28 cellular contexts compared by ENCODE assay signal in the genomic region with DNA sequence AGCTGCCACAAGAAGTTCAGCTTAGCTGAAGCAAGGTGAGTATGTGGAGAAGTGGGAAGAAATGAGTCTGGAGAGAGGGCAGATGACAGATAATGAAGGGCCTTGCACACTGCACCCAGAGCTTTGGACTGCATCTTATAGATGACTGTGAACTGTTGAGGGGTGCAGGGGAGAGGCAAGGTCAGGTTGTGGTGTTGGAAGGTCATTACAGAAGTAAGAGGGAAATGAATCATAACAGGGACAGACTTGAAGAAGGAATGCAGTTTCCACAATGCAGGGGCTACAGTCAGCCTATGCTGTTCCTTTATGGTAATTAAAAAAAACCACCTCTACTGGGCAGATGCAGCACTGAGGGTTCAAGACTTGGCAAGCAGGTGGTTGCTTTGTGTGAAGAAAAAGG. TPM values are rescaled to one million over a fixed set of nuclear protein-coding genes. Genes with fewer than 3 reads are reported as not detected.
DNase-seq lines count a peak whose midpoint lies in the region; ATAC-seq and TF ChIP-seq lines count a peak whose summit lies in the region.
"Had no signal": no experiment of that assay in that cellular context is flagged by ENCODE, and none has a peak within 500 bp of the region (broad histone marks: within the 10 kb centered on the region; RNA-seq: fewer than 3 reads in every experiment).

No MANE protein-coding gene starts in this region.

- H3K9me3 Mint-ChIP-seq in CD8-positive, alpha-beta T cell = no peaks in the 10 kb centered on the region
- H3K9me3 Mint-ChIP-seq: activated T-helper 2 cell treated with anti-CD3 and anti-CD28 coated beads, Interferon-gamma antibody, Interleukin-2, Interleukin-4, amounts not matched to agents 10 μg/mL and 5 μg/mL and 100 μg/mL, durations not matched to agents 14 hours and 24 hours and 36 hours; T-helper 1 cell treated with Interleukin-12 subunit alpha and Interleukin-12 subunit beta and Interleukin-4 antibody, amounts not matched to agents 30 μg/mL and 1 μg/mL, for 36 hours had no signal

- H3K79me1 ChIP-seq in IMR-90 (ENCODE audit: low read depth in 1 of 2, low read length in 2 of 2) (peaks cover 3 to 5% of the 10 kb centered on the region in 2 experiments; a peak in 1 of 4 replicates), mesenchymal stem cell (replicated peaks; ENCODE audit: low read length, poor library complexity, severe bottlenecking) (peaks cover 10% of the 10 kb centered on the region)

- H3K14ac ChIP-seq in IMR-90 (replicated peaks; ENCODE audit: low read depth, low read length) (peak overlapping the region; percentile 74; the same call in 1 of the 2 replicates), mesenchymal stem cell (ENCODE audit: low read length in 2 of 2) (no peak overlapping the region)

- peak overlapping the region; percentile 73 for H2AK9ac ChIP-seq in IMR-90 (replicated peaks; ENCODE audit: low read depth, low read length, poor library complexity)

- H3K23ac ChIP-seq in IMR-90 (ENCODE audit: low read depth, low read length) (no peak overlapping the region), mesenchymal stem cell (ENCODE audit: low read length in 2 of 2) (no peak overlapping the region)

- no peaks in the 10 kb centered on the region for H3K36me3 Mint-ChIP-seq in CD8-positive, alpha-beta T cell
- H3K36me3 Mint-ChIP-seq: activated CD8-positive, alpha-beta memory T cell treated with anti-CD3 and anti-CD28 coated beads, Interleukin-2, amount 10 ng/mL, durations not matched to agents 7 days and 5 days; activated naive CD8-positive, alpha-beta T cell had no signal

- peaks cover 20% of the 10 kb centered on the region for H3K9me1 ChIP-seq in IMR-90 (ENCODE audit: insufficient read depth, low read length)

- H4K5ac ChIP-seq in IMR-90 (ENCODE audit: low read depth, low read length) = no peak overlapping the region

- no peak overlapping the region for H3K4me3 Mint-ChIP-seq in CD8-positive, alpha-beta T cell
- H3K4me3 Mint-ChIP-seq: activated CD8-positive, alpha-beta memory T cell treated with anti-CD3 and anti-CD28 coated beads, Interleukin-2, amount 10 ng/mL, durations not matched to agents 7 days and 5 days; activated naive CD8-positive, alpha-beta T cell; T-helper 1 cell treated with Interleukin-12 subunit alpha and Interleukin-12 subunit beta and Interleukin-4 antibody, amounts not matched to agents 30 μg/mL and 1 μg/mL, for 36 hours had no signal

- in situ Hi-C loops in ACHN (cut with HindIII; ENCODE audit: low pct_ligation_motif_present, low pct_unique_long_range_greater_than_20kb, low sequenced_read_pairs) (no loop called here), IMR-90 (cut with MboI; ENCODE audit: low sequenced_read_pairs) (no loop called here), astrocyte of the spinal cord (cut with HindIII; ENCODE audit: low sequenced_read_pairs) (no loop called here)

- H2BK120ac ChIP-seq in IMR-90 (ENCODE audit: low read depth, low read length) (peak overlapping the region; percentile 61), mesenchymal stem cell (ENCODE audit: low read depth, low read length) (no peak overlapping the region)

- no peak overlapping the region for H3K27ac Mint-ChIP-seq in CD8-positive, alpha-beta T cell
- H3K27ac Mint-ChIP-seq: activated CD8-positive, alpha-beta memory T cell treated with anti-CD3 and anti-CD28 coated beads, Interleukin-2, amount 10 ng/mL, durations not matched to agents 7 days and 5 days; activated naive CD8-positive, alpha-beta T cell; activated T-helper 2 cell treated with anti-CD3 and anti-CD28 coated beads, Interferon-gamma antibody, Interleukin-2, Interleukin-4, amounts not matched to agents 10 μg/mL and 5 μg/mL and 100 μg/mL, durations not matched to agents 14 hours and 24 hours and 36 hours; T-helper 1 cell treated with Interleukin-12 subunit alpha and Interleukin-12 subunit beta and Interleukin-4 antibody, amounts not matched to agents 30 μg/mL and 1 μg/mL, for 36 hours had no signal

- TF ChIP-seq POLR2A in IMR-90 (IDR thresholded peaks at IDR 0.05; ENCODE audit: low read depth, low read length) = no peak
- TF ChIP-seq POLR2A in right lobe of liver (IDR thresholded peaks at IDR 0.05) = no peak

- peaks cover 16% of the 10 kb centered on the region for H3K4me1 ChIP-seq in IMR-90 (ENCODE audit: control insufficient read depth, insufficient read depth, low read length)
- H3K4me1 ChIP-seq in mesenchymal stem cell (ENCODE audit: control insufficient read depth, insufficient read depth, low read depth, low read length) = peaks cover 28% of the 10 kb centered on the region
- peaks cover 0 to 6% (median 0%) of the 10 kb centered on the region in 4 donors for H3K4me1 ChIP-seq in right lobe of liver
- H3K4me1 ChIP-seq in CD8-positive, alpha-beta T cell (ENCODE audit: insufficient read depth, low read length) = peaks cover 11% of the 10 kb centered on the region

- no TSS peak for BruUV-seq in IMR-90 (replicated peaks; lab: Mats Ljungman, UMichigan)

- CTCF ChIA-PET in IMR-90 (lab: Yijun Ruan, JAX) = interaction anchor here (0.5 kb wide), 1 partner anchor 275 kb away, joined by 3 read pairs; no protein-coding TSS in a partner anchor
- CTCF ChIA-PET in CD8-positive, alpha-beta T cell (lab: Charles Lee) = no interaction called here

- no peak overlapping the region for H3K27ac ChIP-seq in IMR-90 (ENCODE audit: insufficient read depth, low read length)
- peak overlapping the region; percentile 10 for H3K27ac ChIP-seq in mesenchymal stem cell (ENCODE audit: low read length, poor library complexity, severe bottlenecking)
- H3K27ac ChIP-seq in right lobe of liver = no peak overlapping the region
- H3K27ac ChIP-seq in CD8-positive, alpha-beta T cell (ENCODE audit: low read depth, low read length) = no peak overlapping the region
- H3K27ac ChIP-seq: C4-2B, gastroesophageal sphincter, KMS-11, PC-9, spleen, thyroid gland had no signal

- H3K4ac ChIP-seq in IMR-90 (ENCODE audit: low read depth, low read length) (peak overlapping the region; percentile 59), mesenchymal stem cell (ENCODE audit: low read depth in 1 of 2, low read length in 2 of 2) (no peak overlapping the region)

- H3K27me3 Mint-ChIP-seq in CD8-positive, alpha-beta T cell (ENCODE audit: low read depth) = peaks cover 54% of the 10 kb centered on the region

- H3K36me3 ChIP-seq in IMR-90 (ENCODE audit: control insufficient read depth, insufficient read depth, low read length) (no peaks in the 10 kb centered on the region), mesenchymal stem cell (ENCODE audit: control insufficient read depth in 1 of 2, insufficient read depth in 2 of 2, low read depth in 1 of 2, low read length in 2 of 2) (no peaks in the 10 kb centered on the region), right lobe of liver (no peaks in the 10 kb centered on the region)
- H3K36me3 ChIP-seq in CD8-positive, alpha-beta T cell (ENCODE audit: insufficient read depth, low read length) = no peaks in the 10 kb centered on the region
- H3K36me3 ChIP-seq: gastroesophageal sphincter, spleen, thyroid gland had no signal

- H3K18ac ChIP-seq in IMR-90 (ENCODE audit: low read depth, low read length) = no peak overlapping the region; the same call in 1 of the 2 replicates
- no peak overlapping the region for H3K18ac ChIP-seq in mesenchymal stem cell (ENCODE audit: low read depth in 1 of 2, low read length in 2 of 2)

- TF ChIP-seq CTCF in IMR-90 (conservative IDR thresholded peaks at IDR 0.05; ENCODE audit: low read depth, low read length) = no peak
- TF ChIP-seq CTCF in astrocyte of the spinal cord (IDR thresholded peaks at IDR 0.05; ENCODE audit: low read depth, low read length) = no peak
- no peak for TF ChIP-seq CTCF in right lobe of liver (IDR thresholded peaks at IDR 0.05)
- no peak for TF ChIP-seq CTCF in CD8-positive, alpha-beta T cell (IDR thresholded peaks at IDR 0.05)

- ATAC-seq in IMR-90 (ENCODE audit: low read depth) (no peak), right lobe of liver (no peak)
- no peak for ATAC-seq in CD8-positive, alpha-beta T cell
- ATAC-seq: activated CD8-positive, alpha-beta memory T cell treated with anti-CD3 and anti-CD28 coated beads, Interleukin-2, amount 10 ng/mL, durations not matched to agents 7 days and 5 days; gastroesophageal sphincter; HCT116 had no signal

- H2AK5ac ChIP-seq in IMR-90 (ENCODE audit: low read depth, low read length) = peak overlapping the region; percentile 72; the same call in 1 of the 2 replicates
- no peak overlapping the region for H2AK5ac ChIP-seq in mesenchymal stem cell (ENCODE audit: low read length, severe bottlenecking)

- no peak overlapping the region for H3K9ac ChIP-seq in IMR-90 (ENCODE audit: low read depth, low read length)
- H3K9ac ChIP-seq in mesenchymal stem cell (ENCODE audit: low read length) = no peak overlapping the region
- H3K9ac ChIP-seq: KMS-11 had no signal

- no peak overlapping the region for H3K56ac ChIP-seq in IMR-90 (ENCODE audit: extremely low read depth, insufficient read depth, low read length)

- peak overlapping the region; percentile 12; the same call in 1 of the 3 replicates for H2BK15ac ChIP-seq in IMR-90 (ENCODE audit: low read depth, low read length)
- H2BK15ac ChIP-seq in mesenchymal stem cell (ENCODE audit: low read depth, poor library complexity, severe bottlenecking) = no peak overlapping the region

- POLR2A ChIA-PET in IMR-90 (lab: Charles Lee; ENCODE audit: unreplicated experiment) = no interaction called here
- POLR2A ChIA-PET in CD8-positive, alpha-beta T cell (lab: Charles Lee) = no interaction called here

- H2BK5ac ChIP-seq in IMR-90 (ENCODE audit: low read depth, low read length, poor library complexity, severe bottlenecking) = no peak overlapping the region
- no peak overlapping the region for H2BK5ac ChIP-seq in mesenchymal stem cell (ENCODE audit: low read depth, low read length, poor library complexity, severe bottlenecking)

- TF ChIP-seq RAD21 in IMR-90 (IDR thresholded peaks at IDR 0.05; ENCODE audit: low read length) = no peak

- intact Hi-C loops in IMR-90 (cut with micrococcal nuclease) = loop anchor here (5.0 kb wide), 1 partner anchor 48 kb away; no protein-coding TSS in a partner anchor
- intact Hi-C loops in right lobe of liver (cut with DNase I) = no loop called here
- intact Hi-C loops in CD8-positive, alpha-beta T cell (cut with DNase I, micrococcal nuclease) = no loop called here

- H3K4me2 ChIP-seq in IMR-90 (ENCODE audit: low read depth, low read length) = no peak overlapping the region
- H3K4me2 ChIP-seq in mesenchymal stem cell (ENCODE audit: low read length, poor library complexity, severe bottlenecking) = no peak overlapping the region
- H3K4me2 ChIP-seq: KMS-11, PC-9 had no signal

- H2BK20ac ChIP-seq in IMR-90 (ENCODE audit: low read depth, low read length) = peak overlapping the region; percentile 13; the same call in 1 of the 2 replicates

- DNase-seq in ACHN (peak; percentile 45), IMR-90 (peak; percentile 75), astrocyte of the spinal cord (ENCODE audit: low read depth, low spot score) (peak; percentile 62), mesenchymal stem cell (peak; percentile 56), AG08395 (ENCODE audit: low spot score) (no peak), right lobe of liver (no peak), HK-2 (ENCODE audit: unreplicated experiment) (no peak)
- no peak for DNase-seq in CD8-positive, alpha-beta T cell
- DNase-seq: activated CD4-positive, alpha-beta T cell treated with anti-CD3 and anti-CD28 coated beads for 48 hours; activated CD8-positive, alpha-beta memory T cell treated with anti-CD3 and anti-CD28 coated beads, Interleukin-2, amount 10 ng/mL, durations not matched to agents 7 days and 5 days; effector CD8-positive, alpha-beta T cell; kidney; NCI-H1105; NCI-H2081 treated with DMSO at 0.1 percent for 48 hours; NCI-H510A treated with DMSO at 0.1 percent for 48 hours; PC-9; spleen; stimulated activated CD4-positive, alpha-beta T cell treated with anti-CD3 and anti-CD28 coated beads, Interleukin-4, amount 100 ng/mL, for 24 hours; stimulated activated naive CD4-positive, alpha-beta T cell treated with Interleukin-2 at 50 U/mL for 16 hours; thyroid gland had no signal

- dilution Hi-C loops in IMR-90 (cut with HindIII; ENCODE audit: low sequenced_read_pairs, unreplicated experiment) = no loop called here

- H2AFZ ChIP-seq in IMR-90 (replicated peaks; ENCODE audit: low read length, poor library complexity) = no peak overlapping the region
- no peak overlapping the region for H2AFZ ChIP-seq in mesenchymal stem cell (ENCODE audit: low read depth, low read length)
- H2AFZ ChIP-seq: PC-9 had no signal

- H3K4me1 Mint-ChIP-seq in CD8-positive, alpha-beta T cell (ENCODE audit: low read depth) = peaks cover 12% of the 10 kb centered on the region

- H4K91ac ChIP-seq in IMR-90 (ENCODE audit: insufficient read depth, low read depth, low read length) (no peak overlapping the region), mesenchymal stem cell (ENCODE audit: low read length) (no peak overlapping the region)

- H4K8ac ChIP-seq in IMR-90 (ENCODE audit: low read depth in 2 of 2, low read length in 2 of 2) (no peak overlapping the region), mesenchymal stem cell (ENCODE audit: low read length) (no peak overlapping the region)

- H2BK12ac ChIP-seq in mesenchymal stem cell (ENCODE audit: low read length in 2 of 2) = peak overlapping the region in 1 of 2 experiments; percentile 10

- H3K9me3 ChIP-seq in IMR-90 (ENCODE audit: control insufficient read depth, insufficient read depth, low read length) (no peaks in the 10 kb centered on the region), mesenchymal stem cell (ENCODE audit: control insufficient read depth, low read length) (no peaks in the 10 kb centered on the region), right lobe of liver (no peaks in the 10 kb centered on the region)
- H3K9me3 ChIP-seq in CD8-positive, alpha-beta T cell (ENCODE audit: low read length) = no peaks in the 10 kb centered on the region
- H3K9me3 ChIP-seq: gastroesophageal sphincter, spleen, thyroid gland had no signal

- H3K4me3 ChIP-seq in IMR-90 (ENCODE audit: insufficient read depth, low read depth, low read length) (no peak overlapping the region), astrocyte of the spinal cord (ENCODE audit: low read depth, low read length) (no peak overlapping the region), mesenchymal stem cell (ENCODE audit: insufficient read depth in 1 of 2, low read depth in 1 of 2, low read length in 2 of 2) (no peak overlapping the region), right lobe of liver (no peak overlapping the region)
- no peak overlapping the region for H3K4me3 ChIP-seq in CD8-positive, alpha-beta T cell (ENCODE audit: low read depth, low read length)
- H3K4me3 ChIP-seq: gastroesophageal sphincter, lung, PC-9, spleen, thyroid gland had no signal

- H4K20me1 ChIP-seq in IMR-90 (ENCODE audit: insufficient read depth, low read length) = no peaks in the 10 kb centered on the region

- H3K27me3 ChIP-seq in IMR-90 (ENCODE audit: control insufficient read depth, insufficient read depth, low read length) (no peaks in the 10 kb centered on the region), mesenchymal stem cell (ENCODE audit: control insufficient read depth in 1 of 2, insufficient read depth in 1 of 2, low read length in 2 of 2) (peaks cover 0 to 3% of the 10 kb centered on the region in 2 experiments), right lobe of liver (no peaks in the 10 kb centered on the region)
- H3K27me3 ChIP-seq in CD8-positive, alpha-beta T cell (ENCODE audit: insufficient read depth, low read length) = no peaks in the 10 kb centered on the region
- H3K27me3 ChIP-seq: gastroesophageal sphincter, thyroid gland had no signal

RNA-seq across cellular contexts. Expression of gene IGFBP7, which starts 4.8 kb away (rescaled TPM):
- total RNA-seq in IMR-90 (2012; rRNA removed) (33.2 and 34.2 TPM in 2 replicates), right lobe of liver (100 to 1,000 TPM in 5 of 6 experiments, 10 to 100 TPM in 1; 46.2 to 347 (median 163) TPM)
- 267 and 338 TPM in 2 replicates for polyA plus RNA-seq in IMR-90 (2012; rRNA removed)
- 354 and 595 TPM in 2 replicates for polyA plus RNA-seq in IMR-90 (2012; cell fraction: cytosol; rRNA removed)
- polyA plus RNA-seq in IMR-90 (2012; cell fraction: nucleus; rRNA removed; ENCODE audit: low replicate concordance) = 197 and 320 TPM in 2 replicates
- polyA plus RNA-seq in mesenchymal stem cell (2013, experiment 1 of 2) = 2,552 TPM
- 3,066 TPM for polyA plus RNA-seq in mesenchymal stem cell (2013, experiment 2 of 2)
- not detected for total RNA-seq in CD8-positive, alpha-beta T cell
- total RNA-seq: activated T-helper 2 cell treated with anti-CD3 and anti-CD28 coated beads, Interferon-gamma antibody, Interleukin-2, Interleukin-4, amounts not matched to agents 10 μg/mL and 5 μg/mL and 100 μg/mL, durations not matched to agents 14 hours and 24 hours and 36 hours had no signal

Comparison
In these comparisons a context has a peak if more than half of its experiments do, and no peak if none do; other contexts are left out.
1. DNase-seq: peak in ACHN (single experiment), IMR-90 (single experiment), astrocyte of the spinal cord (single experiment) and mesenchymal stem cell (single experiment); none in AG08395 (single experiment), right lobe of liver (0 of 3), CD8-positive, alpha-beta T cell (0 of 7) and HK-2 (single experiment).
2. RNA of gene IGFBP7, which starts 4.8 kb away (total RNA-seq): 46.2 to 347 TPM in right lobe of liver and 33.2 to 34.2 TPM in IMR-90; not detected in CD8-positive, alpha-beta T cell; every median in the first group is over 10 times any median in the second.